Comparison of ENCODE assay signal across 18 cellular contexts in genomic region chr13:108987488-108987887, GRCh38.
DNase-seq lines count a peak whose midpoint lies in the region; ATAC-seq and TF ChIP-seq lines count a peak whose summit lies in the region.
"Had no signal": no experiment of that assay in that cellular context is flagged by ENCODE, and none has a peak within 500 bp of the region (broad histone marks: within the 10 kb centered on the region; RNA-seq: fewer than 3 reads in every experiment).

No MANE protein-coding gene starts in this region.

- DNase-seq in H4 (ENCODE audit: low spot score) (peak; percentile 5), adipocyte (ENCODE audit: low read depth) (peak; percentile 84), fibroblast of the conjunctiva (ENCODE audit: low read depth) (peak; percentile 61), stromal cell of bone marrow (ENCODE audit: low read depth) (peak; percentile 18), lower leg skin (ENCODE audit: low spot score in 2 of 2) (no peak), A172 (ENCODE audit: low spot score) (no peak)
- DNase-seq: activated CD4-positive, alpha-beta T cell treated with anti-CD3 and anti-CD28 coated beads for 36 hours; activated CD8-positive, alpha-beta memory T cell treated with anti-CD3 and anti-CD28 coated beads, Interleukin-2, amount 50 U/mL, for 4 hours; activated naive CD4-positive, alpha-beta T cell treated with Interleukin-2 at 50 U/mL for 16 hours; CD4-positive, CD25-positive, alpha-beta regulatory T cell; DND-41; dorsolateral prefrontal cortex; left ventricle myocardium inferior; NCI-H2029; RPMI8226 had no signal

- peak overlapping the region; percentile 28 for H3K9ac ChIP-seq in adipocyte (ENCODE audit: low read length)

- H3K4me3 ChIP-seq in adipocyte (ENCODE audit: low read length), result no peak overlapping the region
- H3K4me3 ChIP-seq in lower leg skin (ENCODE audit: low read depth, poor library complexity, severe bottlenecking), result no peak overlapping the region
- H3K4me3 ChIP-seq: dorsolateral prefrontal cortex, left ventricle myocardium inferior, suprapubic skin had no signal

- ATAC-seq in GM18511 (IDR thresholded peaks at IDR 0.05; ENCODE audit: unreplicated experiment) (no peak), GM21619 (IDR thresholded peaks at IDR 0.05; ENCODE audit: unreplicated experiment) (no peak)
- ATAC-seq: activated CD4-positive, alpha-beta T cell treated with anti-CD3 and anti-CD28 coated beads for 36 hours had no signal

- 25 to 34% methylated on average over 4 of the region's 4 CpGs for WGBS in lower leg skin, 2 donors

- H3K36me3 ChIP-seq in adipocyte (ENCODE audit: control insufficient read depth, insufficient read depth, low read length, severe bottlenecking), result no peaks in the 10 kb centered on the region
- H3K36me3 ChIP-seq: left ventricle myocardium inferior, suprapubic skin had no signal

- intact Hi-C loops in lower leg skin (cut with DNase I; ENCODE audit: low total_unique reads), result no loop called here

- no peaks in the 10 kb centered on the region for H3K27me3 ChIP-seq in adipocyte (replicated peaks; ENCODE audit: control insufficient read depth, insufficient read depth, low read length)
- H3K27me3 ChIP-seq: dorsolateral prefrontal cortex, suprapubic skin had no signal

- H3K4me1 ChIP-seq in adipocyte (ENCODE audit: control insufficient read depth, insufficient read depth, low read length), result peaks cover 22% of the 10 kb centered on the region
- H3K4me1 ChIP-seq: left ventricle myocardium inferior had no signal

- TF ChIP-seq POLR2A in lower leg skin (IDR thresholded peaks at IDR 0.05), result no peak

- TF ChIP-seq CTCF in lower leg skin (IDR thresholded peaks at IDR 0.05), result no peak

- H3K9me3 ChIP-seq in adipocyte (ENCODE audit: control insufficient read depth, low read length), result peaks cover 5% of the 10 kb centered on the region
- H3K9me3 ChIP-seq: left ventricle myocardium inferior, suprapubic skin had no signal

Comparison
In these comparisons a context has a peak if more than half of its experiments do, and no peak if none do; other contexts are left out.
1. DNase-seq: peak in H4 (single experiment), adipocyte (single experiment), fibroblast of the conjunctiva (single experiment) and stromal cell of bone marrow (single experiment); none in lower leg skin (0 of 2) and A172 (single experiment).